Comparison of ENCODE assay signal across 27 cellular contexts in the genomic region with DNA sequence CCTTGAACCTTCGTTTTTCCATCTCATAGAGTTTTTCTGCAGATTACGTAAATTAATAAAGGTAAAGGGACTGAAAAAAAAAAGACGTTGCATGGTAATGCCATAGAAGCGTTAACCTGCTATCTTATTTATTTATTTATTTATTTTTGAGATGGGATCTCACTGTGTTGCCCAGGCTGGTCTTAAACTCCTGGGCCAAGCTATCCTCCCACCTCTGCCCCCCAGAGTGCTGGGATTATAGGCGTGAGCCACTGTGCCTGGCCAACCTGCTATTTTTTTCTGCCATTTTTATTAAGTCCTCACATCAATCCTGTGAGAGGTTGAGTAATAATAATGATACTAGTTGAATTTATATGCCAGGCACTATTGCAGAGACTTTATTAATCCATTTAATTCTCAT.
"Had no signal": no experiment of that assay in that cellular context is flagged by ENCODE, and none has a peak within 500 bp of the region (broad histone marks: within the 10 kb centered on the region; RNA-seq: fewer than 3 reads in every experiment).

No MANE protein-coding gene starts in this region.

- H3K9me3 Mint-ChIP-seq: mesothelial cell of epicardium; naive B cell; natural killer cell treated with Interleukin-12 subunit alpha and Interleukin-12 subunit beta and Interleukin-15 and Interleukin-18, amount 100 ng/mL, for 72 hours had no signal

- H3K27ac ChIP-seq: esophagus muscularis mucosa, foreskin keratinocyte, gastroesophageal sphincter, heart left ventricle, hepatocyte, psoas muscle, skin epidermis, spleen, testis, tibial artery, upper lobe of left lung had no signal

- H3K4me3 Mint-ChIP-seq: mesothelial cell of epicardium; natural killer cell treated with Interleukin-12 subunit alpha and Interleukin-12 subunit beta and Interleukin-15 and Interleukin-18, amount 100 ng/mL, for 72 hours had no signal

- H3K4me3 ChIP-seq: esophagus muscularis mucosa, gastroesophageal sphincter, heart left ventricle, hepatocyte, lung, mucosa of descending colon, psoas muscle, skin epidermis, spleen, testis, tibial artery, upper lobe of left lung had no signal

- H3K27me3 Mint-ChIP-seq: naive B cell; natural killer cell treated with Interleukin-12 subunit alpha and Interleukin-12 subunit beta and Interleukin-15 and Interleukin-18, amount 100 ng/mL, for 72 hours had no signal

- H3K9me3 ChIP-seq: esophagus muscularis mucosa, gastroesophageal sphincter, heart left ventricle, mucosa of descending colon, psoas muscle, spleen, testis, tibial artery, upper lobe of left lung had no signal

- ATAC-seq: gastroesophageal sphincter; heart left ventricle; left lobe of liver; mucosa of descending colon; natural killer cell treated with Interleukin-12 subunit alpha and Interleukin-12 subunit beta and Interleukin-15 and Interleukin-18, amount 100 ng/mL, for 72 hours; stimulated activated naive CD8-positive, alpha-beta T cell treated with anti-CD3 and anti-CD28 coated beads, Interleukin-15, Interleukin-2, amounts not matched to agents 100 U/mL and 50 U/mL, for 24 hours had no signal

- DNase-seq: dorsolateral prefrontal cortex; effector CD4-positive, alpha-beta T cell; heart left ventricle; kidney; mesenchymal stem cell; mucosa of descending colon; naive B cell; nucleus accumbens; psoas muscle; right cardiac atrium; spleen; stimulated activated CD4-positive, alpha-beta T cell treated with anti-CD3 and anti-CD28 coated beads, Interleukin-2, amount 100 ng/mL, for 48 hours; stimulated activated CD8-positive, alpha-beta memory T cell treated with anti-CD3 and anti-CD28 coated beads, Interleukin-4, amount 100 ng/mL, for 48 hours; stimulated activated naive CD8-positive, alpha-beta T cell treated with anti-CD3 and anti-CD28 coated beads, Interleukin-15, Interleukin-2, amounts not matched to agents 100 U/mL and 50 U/mL, for 24 hours; substantia nigra; testis; tibial artery; upper lobe of left lung had no signal

- H3K27ac Mint-ChIP-seq: mesothelial cell of epicardium; natural killer cell treated with Interleukin-12 subunit alpha and Interleukin-12 subunit beta and Interleukin-15 and Interleukin-18, amount 100 ng/mL, for 72 hours had no signal

- H3K27me3 ChIP-seq: dorsolateral prefrontal cortex, esophagus muscularis mucosa, foreskin keratinocyte, gastroesophageal sphincter, heart left ventricle, hepatocyte, spleen, testis, tibial artery, upper lobe of left lung had no signal
